ENCODE assay signal across 2 cellular contexts in genomic region chr1:85526216-85526615, GRCh38. TPM values are rescaled to one million over a fixed set of nuclear protein-coding genes. Genes with fewer than 3 reads are reported as not detected.
"Had no signal": no experiment of that assay in that cellular context is flagged by ENCODE, and none has a peak within 500 bp of the region (broad histone marks: within the 10 kb centered on the region; RNA-seq: fewer than 3 reads in every experiment).

No MANE protein-coding gene starts in this region.

RNA-seq across cellular contexts. Expression of gene CCN1, which starts 54.3 kb away (rescaled TPM):
- total RNA-seq: activated CD8-positive, alpha-beta T cell treated with anti-CD3 and anti-CD28 coated beads, Interleukin-2, amount 10 ng/mL, durations not matched to agents 7 days and 5 days; activated naive CD8-positive, alpha-beta T cell treated with anti-CD3 and anti-CD28 coated beads, Interleukin-2, amount 10 ng/mL, durations not matched to agents 7 days and 5 days had no signal
